Comparison of ENCODE assay signal across 1 cellular context in genomic region chr5:134586866-134587524, GRCh38.
A peak's percentile ranks its signal among the peaks of the same experiment; 100 is the strongest.
TF ChIP-seq lines count a peak whose summit lies in the region.

No MANE protein-coding gene starts in this region.

TF ChIP-seq in A549, 52 proteins besides CTCF, POLR2A, EP300 and RAD21 (continued from another document):
- TF ChIP-seq REST (IDR thresholded peaks at IDR 0.05): no peak
- TF ChIP-seq ESRRA (IDR thresholded peaks at IDR 0.05; ENCODE audit: borderline replicate concordance, low read length): no peak
- TF ChIP-seq BCL3 (IDR thresholded peaks at IDR 0.05): no peak
- no peak for TF ChIP-seq JUNB (IDR thresholded peaks at IDR 0.05)
- no peak for TF ChIP-seq ZFP36 (IDR thresholded peaks at IDR 0.05; ENCODE audit: borderline replicate concordance, partially characterized antibody)
- TF ChIP-seq MAZ (IDR thresholded peaks at IDR 0.05; ENCODE audit: borderline replicate concordance, low read depth, low read length): 0 out of 2 replicates have a peak, but pooled peaks have one; percentile 15
- no peak for TF ChIP-seq HOXB5 (CRISPR knock-in tag; IDR thresholded peaks at IDR 0.05)
